Comparison of ENCODE assay signal across 8 cellular contexts in genomic region chr1:113760102-113760804, GRCh38. TPM values are rescaled to one million over a fixed set of nuclear protein-coding genes. Genes with fewer than 3 reads are reported as not detected.
A peak's percentile ranks its signal among the peaks of the same experiment; 100 is the strongest.
DNase-seq lines count a peak whose midpoint lies in the region; ATAC-seq, FAIRE-seq and TF ChIP-seq lines count a peak whose summit lies in the region.

No MANE protein-coding gene starts in this region.

- no peaks in the 10 kb centered on the region for H4K20me1 ChIP-seq in keratinocyte (ENCODE audit: control insufficient read depth, extremely low read depth, insufficient read depth, low read length)

- H3K9ac ChIP-seq in keratinocyte (ENCODE audit: control insufficient read depth, extremely low read depth, insufficient read depth, low read length), result peak overlapping the region; percentile 82

- H3K36me3 ChIP-seq in keratinocyte (ENCODE audit: control insufficient read depth in 2 of 2, extremely low read depth in 1 of 2, insufficient read depth in 2 of 2, low read length in 2 of 2), result peaks cover 0 to 1% of the 10 kb centered on the region in 2 experiments
- no peaks in the 10 kb centered on the region for H3K36me3 ChIP-seq in thymus (ENCODE audit: control insufficient read depth, insufficient read depth)

- TF ChIP-seq CTCF in keratinocyte (optimal IDR thresholded peaks at IDR 0.05 in 1 of 3, IDR thresholded peaks at IDR 0.05 in 1 of 3, conservative IDR thresholded peaks at IDR 0.05 in 1 of 3; ENCODE audit: extremely low read depth in 1 of 3, insufficient read depth in 2 of 3, low read length in 3 of 3), result no peak

- dilution Hi-C loops in keratinocyte (cut with MboI; ENCODE audit: extremely low pct_ligation_motif_present, low sequenced_read_pairs), result no loop called here

- peak overlapping the region; percentile 92 for H3K4me2 ChIP-seq in keratinocyte (ENCODE audit: control insufficient read depth, extremely low read depth, insufficient read depth, low read depth, low read length)

- CTCF ChIA-PET in activated CD4-positive, alpha-beta T cell treated with anti-CD3 and anti-CD28 coated beads, Interleukin-2, amount 10 ng/mL, durations not matched to agents 7 days and 5 days (lab: Charles Lee), result interaction anchor here (0.6 to 1.5 kb wide), 8 partner anchors 19 to 160 kb away, joined by 3 read pairs; partner anchors contain the start of gene RSBN1

- H3K9me3 ChIP-seq in keratinocyte (ENCODE audit: control insufficient read depth, low read depth, low read length), result no peaks in the 10 kb centered on the region
- no peaks in the 10 kb centered on the region for H3K9me3 ChIP-seq in thymus (ENCODE audit: control insufficient read depth)

- peaks cover 36% of the 10 kb centered on the region for H3K36me3 Mint-ChIP-seq in activated CD4-positive, alpha-beta T cell treated with anti-CD3 and anti-CD28 coated beads, Interleukin-2, amount 10 ng/mL, durations not matched to agents 7 days and 5 days (ENCODE audit: low read depth)
- peaks cover 49% of the 10 kb centered on the region for H3K36me3 Mint-ChIP-seq in activated T-helper 17 cell treated with anti-CD3 and anti-CD28 coated beads, Interleukin-2, amount 50 U/mL, for 72 hours (ENCODE audit: low read depth)

- DNase-seq in activated CD4-positive, alpha-beta T cell treated with anti-CD3 and anti-CD28 coated beads, Interleukin-2, amount 10 ng/mL, durations not matched to agents 7 days and 5 days, result no peak
- DNase-seq in activated CD4-positive, alpha-beta T cell treated with anti-CD3 and anti-CD28 coated beads, Interleukin-2, amount 50 U/mL, for 1 hour, result no peak
- DNase-seq in keratinocyte (ENCODE audit: low read depth, low spot score) (no peak), dedifferentiated amniotic fluid mesenchymal stem cell (ENCODE audit: extremely low spot score) (no peak)

- H2AFZ ChIP-seq in keratinocyte (ENCODE audit: control insufficient read depth, low read length), result peak overlapping the region; percentile 96

- POLR2A ChIA-PET in activated CD4-positive, alpha-beta T cell treated with anti-CD3 and anti-CD28 coated beads, Interleukin-2, amount 10 ng/mL, durations not matched to agents 7 days and 5 days (lab: Charles Lee), result no interaction called here

- H3K27me3 Mint-ChIP-seq in activated CD4-positive, alpha-beta T cell treated with anti-CD3 and anti-CD28 coated beads, Interleukin-2, amount 10 ng/mL, durations not matched to agents 7 days and 5 days, result no peaks in the 10 kb centered on the region
- no peaks in the 10 kb centered on the region for H3K27me3 Mint-ChIP-seq in activated T-helper 17 cell treated with anti-CD3 and anti-CD28 coated beads, Interleukin-2, amount 50 U/mL, for 72 hours

- H3K4me1 Mint-ChIP-seq in activated CD4-positive, alpha-beta T cell treated with anti-CD3 and anti-CD28 coated beads, Interleukin-2, amount 10 ng/mL, durations not matched to agents 7 days and 5 days, result peaks cover 37% of the 10 kb centered on the region
- peaks cover 18% of the 10 kb centered on the region for H3K4me1 Mint-ChIP-seq in activated T-helper 17 cell treated with anti-CD3 and anti-CD28 coated beads, Interleukin-2, amount 50 U/mL, for 72 hours

- no peaks in the 10 kb centered on the region for H3K27me3 ChIP-seq in keratinocyte (ENCODE audit: control insufficient read depth, extremely low read depth, insufficient read depth, low read length)
- no peaks in the 10 kb centered on the region for H3K27me3 ChIP-seq in thymus (ENCODE audit: control insufficient read depth, insufficient read depth)

- H3K4me3 Mint-ChIP-seq in activated CD4-positive, alpha-beta T cell treated with anti-CD3 and anti-CD28 coated beads, Interleukin-2, amount 10 ng/mL, durations not matched to agents 7 days and 5 days, result peak overlapping the region; percentile 90
- H3K4me3 Mint-ChIP-seq in activated T-helper 17 cell treated with anti-CD3 and anti-CD28 coated beads, Interleukin-2, amount 50 U/mL, for 72 hours, result peak overlapping the region; percentile 95

- H3K27ac Mint-ChIP-seq in activated CD4-positive, alpha-beta T cell treated with anti-CD3 and anti-CD28 coated beads, Interleukin-2, amount 10 ng/mL, durations not matched to agents 7 days and 5 days, result peak overlapping the region; percentile 95
- peak overlapping the region; percentile 96 for H3K27ac Mint-ChIP-seq in activated T-helper 17 cell treated with anti-CD3 and anti-CD28 coated beads, Interleukin-2, amount 50 U/mL, for 72 hours

- H3K27ac ChIP-seq in keratinocyte (ENCODE audit: control insufficient read depth, insufficient read depth, low read length) (no peak overlapping the region), thymus (ENCODE audit: low read depth) (peak overlapping the region; percentile 82)

- no peaks in the 10 kb centered on the region for H3K9me3 Mint-ChIP-seq in activated CD4-positive, alpha-beta T cell treated with anti-CD3 and anti-CD28 coated beads, Interleukin-2, amount 10 ng/mL, durations not matched to agents 7 days and 5 days
- H3K9me3 Mint-ChIP-seq in activated T-helper 17 cell treated with anti-CD3 and anti-CD28 coated beads, Interleukin-2, amount 50 U/mL, for 72 hours, result no peaks in the 10 kb centered on the region

- FAIRE-seq in keratinocyte (lab: Jason Lieb, UNC), result no peak

- H3K4me1 ChIP-seq in keratinocyte (ENCODE audit: control insufficient read depth, extremely low read depth, insufficient read depth, low read length) (peaks cover 8% of the 10 kb centered on the region), thymus (ENCODE audit: control insufficient read depth, insufficient read depth, low read length) (no peaks in the 10 kb centered on the region)

- no peak for ATAC-seq in activated T-helper 17 cell treated with anti-CD3 and anti-CD28 coated beads, Interleukin-2, amount 50 U/mL, for 72 hours (replicated peaks)
- ATAC-seq in HG03280 (IDR thresholded peaks at IDR 0.05; ENCODE audit: unreplicated experiment) (no peak), GM19397 (IDR thresholded peaks at IDR 0.05; ENCODE audit: unreplicated experiment) (no peak)

- H3K4me3 ChIP-seq in keratinocyte (ENCODE audit: control insufficient read depth in 2 of 3, extremely low read depth in 1 of 3, insufficient read depth in 2 of 3, low read depth in 1 of 3, low read length in 3 of 3) (peak overlapping the region in 2 of 3 experiments; percentile 83 to 86), thymus (ENCODE audit: low read length) (peak overlapping the region; percentile 92)

- WGBS in thymus, result 72% methylated on average over 20 of the region's 20 CpGs

- peaks cover 2% of the 10 kb centered on the region for H3K79me2 ChIP-seq in keratinocyte (ENCODE audit: control insufficient read depth, insufficient read depth, low read length)

- H3K9me1 ChIP-seq in keratinocyte (ENCODE audit: control insufficient read depth, extremely low read depth, insufficient read depth, low read length), result no peaks in the 10 kb centered on the region

RNA-seq across cellular contexts. Expression of gene PHTF1, which starts 1.0 kb away (rescaled TPM):
- total RNA-seq in activated CD4-positive, alpha-beta T cell treated with anti-CD3 and anti-CD28 coated beads, Interleukin-2, amount 10 ng/mL, durations not matched to agents 7 days and 5 days, result 10 to 100 TPM; 17.0 to 18.7 TPM
- 10 to 100 TPM; 19.5 to 24.8 TPM for total RNA-seq in activated T-helper 17 cell treated with anti-CD3 and anti-CD28 coated beads, Interleukin-2, amount 50 U/mL, for 72 hours
- polyA plus RNA-seq in keratinocyte, result 4.4 to 6.8 TPM (median 5.1 TPM) in 3 replicates
- polyA plus RNA-seq in keratinocyte (2011; ENCODE audit: low read depth), result 1.7 TPM
- polyA plus RNA-seq in keratinocyte (2011; cell fraction: cytosol; rRNA removed), result 3.3 and 4.1 TPM in 2 replicates
- 5.5 and 5.8 TPM in 2 replicates for polyA plus RNA-seq in keratinocyte (2011; cell fraction: nucleus; rRNA removed)
- 2.1 and 8.9 TPM in 2 replicates for polyA plus RNA-seq in keratinocyte (2012; ENCODE audit: low replicate concordance)
- 4.3 to 5.9 TPM (median 4.5 TPM) in 3 replicates for polyA minus RNA-seq in keratinocyte
- 5.4 TPM for polyA minus RNA-seq in keratinocyte (2011; cell fraction: cytosol; rRNA and poly(A)+ RNA removed)
- polyA minus RNA-seq in keratinocyte (2011; cell fraction: nucleus; rRNA and poly(A)+ RNA removed), result 8.0 and 9.9 TPM in 2 replicates
- 9.8 TPM for polyA plus RNA-seq in thymus

RNA-seq across cellular contexts. Expression of gene RSBN1, which starts 52.0 kb away (rescaled TPM):
- total RNA-seq in activated CD4-positive, alpha-beta T cell treated with anti-CD3 and anti-CD28 coated beads, Interleukin-2, amount 10 ng/mL, durations not matched to agents 7 days and 5 days, result 10 to 100 TPM; 30.8 to 31.7 TPM
- total RNA-seq in activated T-helper 17 cell treated with anti-CD3 and anti-CD28 coated beads, Interleukin-2, amount 50 U/mL, for 72 hours, result 10 to 100 TPM; 22.2 to 47.4 TPM
- polyA plus RNA-seq in keratinocyte (7.1 to 10.4 TPM (median 9.5 TPM) in 3 replicates), thymus (11.6 TPM)
- 14.3 TPM for polyA plus RNA-seq in keratinocyte (2011; ENCODE audit: low read depth)
- 4.1 and 5.5 TPM in 2 replicates for polyA plus RNA-seq in keratinocyte (2011; cell fraction: cytosol; rRNA removed)
- polyA plus RNA-seq in keratinocyte (2011; cell fraction: nucleus; rRNA removed), result 7.8 and 11.9 TPM in 2 replicates
- 7.0 and 7.2 TPM in 2 replicates for polyA plus RNA-seq in keratinocyte (2012; ENCODE audit: low replicate concordance)
- 2.1 to 56.2 TPM (median 21.1 TPM) in 3 replicates for polyA minus RNA-seq in keratinocyte
- 8.4 TPM for polyA minus RNA-seq in keratinocyte (2011; cell fraction: cytosol; rRNA and poly(A)+ RNA removed)
- polyA minus RNA-seq in keratinocyte (2011; cell fraction: nucleus; rRNA and poly(A)+ RNA removed), result 16.1 and 30.9 TPM in 2 replicates
